ENCODE assay signal across 9 cellular contexts in genomic region chr17:78329263-78330059, GRCh38. TPM values are rescaled to one million over a fixed set of nuclear protein-coding genes. Genes with fewer than 3 reads are reported as not detected.
DNase-seq lines count a peak whose midpoint lies in the region; ATAC-seq, FAIRE-seq and TF ChIP-seq lines count a peak whose summit lies in the region.
"Had no signal": no experiment of that assay in that cellular context is flagged by ENCODE, and none has a peak within 500 bp of the region (broad histone marks: within the 10 kb centered on the region; RNA-seq: fewer than 3 reads in every experiment).

No MANE protein-coding gene starts in this region.

- H3K27me3 Mint-ChIP-seq in activated CD8-positive, alpha-beta memory T cell treated with anti-CD3 and anti-CD28 coated beads, Interleukin-2, amount 10 ng/mL, durations not matched to agents 7 days and 5 days: peaks cover 7% of the 10 kb centered on the region
- no peaks in the 10 kb centered on the region for H3K27me3 Mint-ChIP-seq in stimulated activated memory B cell treated with anti-CD40 and anti-IgM and Interleukin-4, amounts not matched to agents 10 μg/mL and 1 μg/mL and 100 μg/mL, for 72 hours

- no peak overlapping the region for H3K4me3 ChIP-seq in epithelial cell of esophagus (ENCODE audit: low read length)

- peak overlapping the region; percentile 52 for H3K27ac Mint-ChIP-seq in activated CD8-positive, alpha-beta memory T cell treated with anti-CD3 and anti-CD28 coated beads, Interleukin-2, amount 10 ng/mL, durations not matched to agents 7 days and 5 days
- H3K27ac Mint-ChIP-seq in stimulated activated memory B cell treated with anti-CD40 and anti-IgM and Interleukin-4, amounts not matched to agents 10 μg/mL and 1 μg/mL and 100 μg/mL, for 72 hours: peak overlapping the region; percentile 17

- H3K9me3 Mint-ChIP-seq in activated CD8-positive, alpha-beta memory T cell treated with anti-CD3 and anti-CD28 coated beads, Interleukin-2, amount 10 ng/mL, durations not matched to agents 7 days and 5 days (ENCODE audit: low read depth): no peaks in the 10 kb centered on the region
- H3K9me3 Mint-ChIP-seq in stimulated activated memory B cell treated with anti-CD40 and anti-IgM and Interleukin-4, amounts not matched to agents 10 μg/mL and 1 μg/mL and 100 μg/mL, for 72 hours: no peaks in the 10 kb centered on the region

- CTCF ChIA-PET in activated CD8-positive, alpha-beta memory T cell treated with anti-CD3 and anti-CD28 coated beads, Interleukin-2, amount 10 ng/mL, durations not matched to agents 7 days and 5 days (lab: Charles Lee): interaction anchor here (1.1 to 1.8 kb wide), 4 partner anchors 8 to 31 kb away, joined by 3 to 8 read pairs (median 4); no protein-coding TSS in a partner anchor

- ATAC-seq in activated CD8-positive, alpha-beta memory T cell treated with anti-CD3 and anti-CD28 coated beads, Interleukin-2, amount 10 ng/mL, durations not matched to agents 7 days and 5 days: peak; percentile 71
- ATAC-seq in stimulated activated memory B cell treated with anti-CD40 and anti-IgM and Interleukin-4, amounts not matched to agents 10 μg/mL and 1 μg/mL and 100 μg/mL, for 72 hours: peak; percentile 55

- FAIRE-seq in frontal cortex (lab: Jason Lieb, UNC): no peak

- H3K4me1 Mint-ChIP-seq in activated CD8-positive, alpha-beta memory T cell treated with anti-CD3 and anti-CD28 coated beads, Interleukin-2, amount 10 ng/mL, durations not matched to agents 7 days and 5 days: peaks cover 35% of the 10 kb centered on the region
- peaks cover 23% of the 10 kb centered on the region for H3K4me1 Mint-ChIP-seq in stimulated activated memory B cell treated with anti-CD40 and anti-IgM and Interleukin-4, amounts not matched to agents 10 μg/mL and 1 μg/mL and 100 μg/mL, for 72 hours

- H3K36me3 Mint-ChIP-seq in activated CD8-positive, alpha-beta memory T cell treated with anti-CD3 and anti-CD28 coated beads, Interleukin-2, amount 10 ng/mL, durations not matched to agents 7 days and 5 days: no peaks in the 10 kb centered on the region
- H3K36me3 Mint-ChIP-seq in stimulated activated memory B cell treated with anti-CD40 and anti-IgM and Interleukin-4, amounts not matched to agents 10 μg/mL and 1 μg/mL and 100 μg/mL, for 72 hours: no peaks in the 10 kb centered on the region

- H3K4me3 Mint-ChIP-seq in activated CD8-positive, alpha-beta memory T cell treated with anti-CD3 and anti-CD28 coated beads, Interleukin-2, amount 10 ng/mL, durations not matched to agents 7 days and 5 days: no peak overlapping the region
- no peak overlapping the region for H3K4me3 Mint-ChIP-seq in stimulated activated memory B cell treated with anti-CD40 and anti-IgM and Interleukin-4, amounts not matched to agents 10 μg/mL and 1 μg/mL and 100 μg/mL, for 72 hours

- DNase-seq in activated CD8-positive, alpha-beta memory T cell treated with anti-CD3 and anti-CD28 coated beads, Interleukin-2, amount 10 ng/mL, durations not matched to agents 7 days and 5 days: peak; percentile 81
- DNase-seq in activated CD8-positive, alpha-beta memory T cell treated with anti-CD3 and anti-CD28 coated beads for 24 hours: no peak
- DNase-seq in RKO (ENCODE audit: low spot score): peak; percentile 93
- DNase-seq in epithelial cell of esophagus (ENCODE audit: low read depth): peak; percentile 46
- DNase-seq in NCI-H1048 (lab: John Stamatoyannopoulos, UW): no peak
- DNase-seq in frontal cortex (ENCODE audit: low spot score in 2 of 2): no peak
- no peak for DNase-seq in putamen (ENCODE audit: low spot score)
- DNase-seq: RPMI8226 had no signal

- TF ChIP-seq CTCF in epithelial cell of esophagus (IDR thresholded peaks at IDR 0.05; ENCODE audit: insufficient read depth, low read depth, low read length, missing control alignments): no peak

RNA-seq across cellular contexts. Expression of gene SOCS3, which starts 30.4 kb away (rescaled TPM):
- 10 to 100 TPM in 1 of 2 experiments, 1 to 10 TPM in 1; 9.9 to 21.3 TPM for total RNA-seq in activated CD8-positive, alpha-beta memory T cell treated with anti-CD3 and anti-CD28 coated beads, Interleukin-2, amount 10 ng/mL, durations not matched to agents 7 days and 5 days
- 5.3 TPM for total RNA-seq in frontal cortex

RNA-seq across cellular contexts. Expression of gene PGS1, which starts 49.0 kb away (rescaled TPM):
- total RNA-seq in activated CD8-positive, alpha-beta memory T cell treated with anti-CD3 and anti-CD28 coated beads, Interleukin-2, amount 10 ng/mL, durations not matched to agents 7 days and 5 days: 10 to 100 TPM; 52.2 to 70.2 TPM
- total RNA-seq in frontal cortex: 18.8 TPM

Comparison
In these comparisons a context has a peak if more than half of its experiments do, and no peak if none do; other contexts are left out.
1. DNase-seq: peak in activated CD8-positive, alpha-beta memory T cell treated with anti-CD3 and anti-CD28 coated beads, Interleukin-2, amount 10 ng/mL, durations not matched to agents 7 days and 5 days (single experiment), RKO (single experiment) and epithelial cell of esophagus (single experiment); none in activated CD8-positive, alpha-beta memory T cell treated with anti-CD3 and anti-CD28 coated beads for 24 hours (single experiment), NCI-H1048 (single experiment), frontal cortex (0 of 2) and putamen (single experiment).